8 cellular contexts compared by ENCODE assay signal in genomic region chr1:52404116-52404974, GRCh38. TPM values are rescaled to one million over a fixed set of nuclear protein-coding genes. Genes with fewer than 3 reads are reported as not detected.
A peak's percentile ranks its signal among the peaks of the same experiment; 100 is the strongest.
DNase-seq lines count a peak whose midpoint lies in the region; ATAC-seq and TF ChIP-seq lines count a peak whose summit lies in the region.

ORC1 (minus strand) TSS chr1:52404423; CDS start chr1:52402223, 2,200 bp downstream.
PRPF38A (plus strand) TSS chr1:52404602; CDS start chr1:52404750, 148 bp downstream.

- intact Hi-C loops in activated naive CD4-positive, alpha-beta T cell treated with anti-CD3 and anti-CD28 coated beads for 36 hours (cut with micrococcal nuclease), result loop anchor here (1.0 to 2.0 kb wide), 10 partner anchors 20 to 611 kb away; partner anchors contain the start of genes BTF3L4, CC2D1B, NRDC and TUT4

- TF ChIP-seq EP300 in gastroesophageal sphincter (IDR thresholded peaks at IDR 0.05) (no peak), suprapubic skin (IDR thresholded peaks at IDR 0.05) (no peak)

- no peaks in the 10 kb centered on the region for H3K27me3 ChIP-seq in gastroesophageal sphincter
- H3K27me3 ChIP-seq in suprapubic skin, result no peaks in the 10 kb centered on the region

- 2% methylated on average over 9 of the region's 57 CpGs; no CpG with 5 or more reads in 1 of the 2 donors for WGBS in gastroesophageal sphincter (ENCODE audit: low coverage in 1 of 2), 2 donors
- under 1% methylated on average over 47 of the region's 57 CpGs for WGBS in suprapubic skin

- H3K4me1 ChIP-seq in gastroesophageal sphincter (peaks cover 0 to 35% (median 8%) of the 10 kb centered on the region in 3 donors), suprapubic skin (peaks cover 27% of the 10 kb centered on the region)

- peak within 1 kb of the TSS; percentile 100 for H3K4me3 Mint-ChIP-seq in HFFc6
- peak within 1 kb of the TSS; percentile 100 for H3K4me3 Mint-ChIP-seq in activated naive CD4-positive, alpha-beta T cell treated with anti-CD3 and anti-CD28 coated beads for 36 hours

- TF ChIP-seq POLR2A in gastroesophageal sphincter (IDR thresholded peaks at IDR 0.05) (peak; percentile 28 to 41), suprapubic skin (IDR thresholded peaks at IDR 0.05) (peak in 1 of 2 donors; percentile 52)

- H3K4me3 ChIP-seq in GM08714 (ENCODE audit: low read length) (peak within 1 kb of the TSS; percentile 94), gastroesophageal sphincter (peak within 1 kb of the TSS; percentile 77 to 96), suprapubic skin (peak within 1 kb of the TSS; percentile 78)

- no peaks in the 10 kb centered on the region for H3K9me3 Mint-ChIP-seq in HFFc6
- no peaks in the 10 kb centered on the region for H3K9me3 Mint-ChIP-seq in activated naive CD4-positive, alpha-beta T cell treated with anti-CD3 and anti-CD28 coated beads for 36 hours

- H3K27ac Mint-ChIP-seq in HFFc6, result peak within 1 kb of the TSS; percentile 97
- H3K27ac Mint-ChIP-seq in activated naive CD4-positive, alpha-beta T cell treated with anti-CD3 and anti-CD28 coated beads for 36 hours, result peak within 1 kb of the TSS; percentile 99

- peak; percentile 99 for ATAC-seq in gastroesophageal sphincter

- TF ChIP-seq CTCF in HFFc6 (IDR thresholded peaks at IDR 0.05), result peak; percentile 81
- peak; percentile 12 to 67 (median 50) for TF ChIP-seq CTCF in gastroesophageal sphincter (IDR thresholded peaks at IDR 0.05)
- peak; percentile 42 for TF ChIP-seq CTCF in suprapubic skin (IDR thresholded peaks at IDR 0.05)

- peaks cover 30% of the 10 kb centered on the region for H3K4me1 Mint-ChIP-seq in HFFc6 (ENCODE audit: low read depth)
- peaks cover 45% of the 10 kb centered on the region for H3K4me1 Mint-ChIP-seq in activated naive CD4-positive, alpha-beta T cell treated with anti-CD3 and anti-CD28 coated beads for 36 hours (ENCODE audit: low read depth)

- peaks cover 0 to 35% of the 10 kb centered on the region in 2 donors for H3K36me3 ChIP-seq in gastroesophageal sphincter
- peaks cover 19% of the 10 kb centered on the region for H3K36me3 ChIP-seq in suprapubic skin

- H3K9me3 ChIP-seq in gastroesophageal sphincter (no peaks in the 10 kb centered on the region), suprapubic skin (no peaks in the 10 kb centered on the region)

- DNase-seq in HFFc6, result peak; percentile 94
- DNase-seq in NAMALWA (ENCODE audit: low spot score), result peak; percentile 99
- peak; percentile 96 for DNase-seq in SK-N-DZ (ENCODE audit: low spot score)
- DNase-seq in activated naive CD4-positive, alpha-beta T cell treated with anti-CD3 and anti-CD28 coated beads for 36 hours, result peak; percentile 99
- DNase-seq in non-pigmented ciliary epithelial cell (ENCODE audit: low read depth), result peak; percentile 89
- peak; percentile 98 for DNase-seq in suprapubic skin (ENCODE audit: low spot score in 2 of 2)

- H3K27ac ChIP-seq in gastroesophageal sphincter (peak within 1 kb of the TSS; percentile 86 to 94 (median 88)), suprapubic skin (peak within 1 kb of the TSS; percentile 91)

- no peaks in the 10 kb centered on the region for H3K27me3 Mint-ChIP-seq in HFFc6 (ENCODE audit: insufficient read depth)
- H3K27me3 Mint-ChIP-seq in activated naive CD4-positive, alpha-beta T cell treated with anti-CD3 and anti-CD28 coated beads for 36 hours (ENCODE audit: low read depth), result no peaks in the 10 kb centered on the region

- peaks cover 24% of the 10 kb centered on the region for H3K36me3 Mint-ChIP-seq in HFFc6 (ENCODE audit: low read depth)
- peaks cover 62% of the 10 kb centered on the region for H3K36me3 Mint-ChIP-seq in activated naive CD4-positive, alpha-beta T cell treated with anti-CD3 and anti-CD28 coated beads for 36 hours (ENCODE audit: low read depth)

- CTCF ChIA-PET in activated naive CD4-positive, alpha-beta T cell treated with anti-CD3 and anti-CD28 coated beads for 36 hours (lab: Charles Lee), result interaction anchor here (0.8 to 2.7 kb wide), 15 partner anchors 9 to 345 kb away, joined by 3 to 10 read pairs (median 4); partner anchors contain the start of genes CC2D1B and COA7

RNA-seq across cellular contexts. Expression of gene ORC1, which starts in this region (rescaled TPM):
- 1 to 10 TPM; 3.1 to 8.3 (median 6.7) TPM for total RNA-seq in HFFc6 (2021; fragmentation: NEBNext Ultra II Directional; extraction: Animal tissue kit (Norgen Biotek cat#: 25700))
- polyA plus RNA-seq in SK-N-DZ (2014; cell fraction: cytosol; rRNA removed), result 24.5 and 26.8 TPM in 2 replicates
- polyA plus RNA-seq in SK-N-DZ (2014; cell fraction: nucleus; rRNA removed), result 17.0 and 17.4 TPM in 2 replicates
- total RNA-seq in activated naive CD4-positive, alpha-beta T cell treated with anti-CD3 and anti-CD28 coated beads for 36 hours, result 10 to 100 TPM; 46.9 to 49.3 TPM
- under 1 TPM; 0.12 to 0.72 (median 0.57) TPM for total RNA-seq in gastroesophageal sphincter
- total RNA-seq in suprapubic skin, result 1 to 10 TPM; 1.4 to 2.9 (median 1.9) TPM

RNA-seq across cellular contexts. Expression of gene PRPF38A, which starts in this region (rescaled TPM):
- 10 to 100 TPM; 27.7 to 33.0 (median 31.3) TPM for total RNA-seq in HFFc6 (2021; fragmentation: NEBNext Ultra II Directional; extraction: Animal tissue kit (Norgen Biotek cat#: 25700))
- polyA plus RNA-seq in SK-N-DZ (2014; cell fraction: cytosol; rRNA removed), result 12.0 and 17.6 TPM in 2 replicates
- polyA plus RNA-seq in SK-N-DZ (2014; cell fraction: nucleus; rRNA removed), result 18.8 and 19.5 TPM in 2 replicates
- total RNA-seq in activated naive CD4-positive, alpha-beta T cell treated with anti-CD3 and anti-CD28 coated beads for 36 hours, result 10 to 100 TPM; 86.0 to 91.8 TPM
- 10 to 100 TPM; 15.2 to 20.3 (median 19.5) TPM for total RNA-seq in gastroesophageal sphincter
- 10 to 100 TPM; 10.6 to 20.4 (median 14.3) TPM for total RNA-seq in suprapubic skin

Comparison
In these comparisons a context has a peak if more than half of its experiments do, and no peak if none do; other contexts are left out.
1. Peak in every context shown above with its lines: DNase-seq, ATAC-seq, H3K4me3 ChIP-seq and H3K27ac ChIP-seq.
2. RNA of gene ORC1 (total RNA-seq): 46.9 to 49.3 TPM in activated naive CD4-positive, alpha-beta T cell treated with anti-CD3 and anti-CD28 coated beads for 36 hours; 3.1 to 8.3 TPM in HFFc6, 1.4 to 2.9 TPM in suprapubic skin and 0.12 to 0.72 TPM in gastroesophageal sphincter; every median in the first group is over 4 times any median in the second.